9 cellular contexts compared by ENCODE assay signal in genomic region chr4:1021386-1022050, GRCh38. TPM values are rescaled to one million over a fixed set of nuclear protein-coding genes. Genes with fewer than 3 reads are reported as not detected.
DNase-seq lines count a peak whose midpoint lies in the region; ATAC-seq and TF ChIP-seq lines count a peak whose summit lies in the region.
"Had no signal": no experiment of that assay in that cellular context is flagged by ENCODE, and none has a peak within 500 bp of the region (broad histone marks: within the 10 kb centered on the region; RNA-seq: fewer than 3 reads in every experiment).

No MANE protein-coding gene starts in this region.

- peak overlapping the region; percentile 27 to 85 (median 34) for H3K4me3 Mint-ChIP-seq in IgD-negative memory B cell
- no peak overlapping the region for H3K4me3 Mint-ChIP-seq in CD8-positive, alpha-beta T cell

- peak overlapping the region; percentile 12 for H3K4me3 ChIP-seq in BLaER1
- no peak overlapping the region for H3K4me3 ChIP-seq in ascending aorta
- H3K4me3 ChIP-seq in CD8-positive, alpha-beta T cell (ENCODE audit: low read depth, low read length): no peak overlapping the region
- H3K4me3 ChIP-seq: A549 had no signal

- ATAC-seq in HG02763 (IDR thresholded peaks at IDR 0.05; ENCODE audit: unreplicated experiment): peak; percentile 62
- no peak for ATAC-seq in CD8-positive, alpha-beta T cell
- ATAC-seq: A549 had no signal

- DNase-seq in GM19240 (ENCODE audit: insufficient read length, low spot score): peak; percentile 83
- no peak for DNase-seq in kidney glomerular epithelial cell (lab: John Stamatoyannopoulos, UW)
- DNase-seq in HEK293T (ENCODE audit: extremely low spot score): no peak
- DNase-seq in ascending aorta (ENCODE audit: low spot score in 2 of 2): no peak
- DNase-seq in CD8-positive, alpha-beta T cell: no peak

- CTCF ChIA-PET in HEK293T (lab: Yijun Ruan, JAX): no interaction called here
- CTCF ChIA-PET in CD8-positive, alpha-beta T cell (lab: Charles Lee): no interaction called here

- H3K4me1 ChIP-seq in BLaER1 (peaks cover 73% of the 10 kb centered on the region), ascending aorta (no peaks in the 10 kb centered on the region)
- no peaks in the 10 kb centered on the region for H3K4me1 ChIP-seq in CD8-positive, alpha-beta T cell (ENCODE audit: insufficient read depth, low read length)
- H3K4me1 ChIP-seq: A549 had no signal

- H3K27ac ChIP-seq in BLaER1: peak overlapping the region; percentile 66
- no peak overlapping the region for H3K27ac ChIP-seq in ascending aorta
- H3K27ac ChIP-seq in CD8-positive, alpha-beta T cell (ENCODE audit: low read depth, low read length): no peak overlapping the region
- H3K27ac ChIP-seq: A549 had no signal

- POLR2A ChIA-PET in HEK293T (lab: Yijun Ruan, JAX): no interaction called here
- POLR2A ChIA-PET in CD8-positive, alpha-beta T cell (lab: Charles Lee): no interaction called here

- H3K36me3 ChIP-seq in BLaER1 (peaks cover 37% of the 10 kb centered on the region), ascending aorta (peaks cover 14 to 33% of the 10 kb centered on the region in 2 donors)
- no peaks in the 10 kb centered on the region for H3K36me3 ChIP-seq in CD8-positive, alpha-beta T cell (ENCODE audit: insufficient read depth, low read length)

- no peaks in the 10 kb centered on the region for H3K9me3 Mint-ChIP-seq in IgD-negative memory B cell
- H3K9me3 Mint-ChIP-seq in CD8-positive, alpha-beta T cell: no peaks in the 10 kb centered on the region

- H3K9me3 ChIP-seq in BLaER1: no peaks in the 10 kb centered on the region
- no peaks in the 10 kb centered on the region for H3K9me3 ChIP-seq in ascending aorta
- no peaks in the 10 kb centered on the region for H3K9me3 ChIP-seq in CD8-positive, alpha-beta T cell (ENCODE audit: low read length)
- H3K9me3 ChIP-seq: A549 had no signal

- H3K9ac ChIP-seq in BLaER1: peak overlapping the region; percentile 3; the same call in 1 of the 2 replicates

- intact Hi-C loops in ascending aorta (cut with DNase I): no loop called here
- intact Hi-C loops in CD8-positive, alpha-beta T cell (cut with DNase I, micrococcal nuclease): no loop called here

- H3K4me2 ChIP-seq in BLaER1: peak overlapping the region; percentile 81
- H3K4me2 ChIP-seq: A549 had no signal

- TF ChIP-seq CTCF in ascending aorta (IDR thresholded peaks at IDR 0.05): no peak
- no peak for TF ChIP-seq CTCF in CD8-positive, alpha-beta T cell (IDR thresholded peaks at IDR 0.05)

- peak overlapping the region in 2 of 3 donors; percentile 81 to 97 for H3K27ac Mint-ChIP-seq in IgD-negative memory B cell
- no peak overlapping the region for H3K27ac Mint-ChIP-seq in CD8-positive, alpha-beta T cell

- H3K27me3 Mint-ChIP-seq in IgD-negative memory B cell: no peaks in the 10 kb centered on the region
- H3K27me3 Mint-ChIP-seq in CD8-positive, alpha-beta T cell (ENCODE audit: low read depth): no peaks in the 10 kb centered on the region

- H4K20me1 ChIP-seq in BLaER1: peaks cover 85% of the 10 kb centered on the region

- H3K27me3 ChIP-seq in BLaER1 (no peaks in the 10 kb centered on the region), ascending aorta (no peaks in the 10 kb centered on the region)
- H3K27me3 ChIP-seq in CD8-positive, alpha-beta T cell (ENCODE audit: insufficient read depth, low read length): no peaks in the 10 kb centered on the region

- H3K36me3 Mint-ChIP-seq in IgD-negative memory B cell: no peaks in the 10 kb centered on the region
- peaks cover 12% of the 10 kb centered on the region for H3K36me3 Mint-ChIP-seq in CD8-positive, alpha-beta T cell

- peaks cover 0 to 14% (median 8%) of the 10 kb centered on the region in 3 donors for H3K4me1 Mint-ChIP-seq in IgD-negative memory B cell
- H3K4me1 Mint-ChIP-seq in CD8-positive, alpha-beta T cell (ENCODE audit: low read depth): peaks cover 5% of the 10 kb centered on the region

TF ChIP-seq in HEK293T, 16 proteins besides CTCF, POLR2A, EP300 and RAD21:
- TF ChIP-seq NFRKB (IDR thresholded peaks at IDR 0.05): no peak
- no peak for TF ChIP-seq L3MBTL2 (conservative IDR thresholded peaks at IDR 0.05)
- TF ChIP-seq BHLHE40 (IDR thresholded peaks at IDR 0.05; ENCODE audit: borderline replicate concordance): no peak
- no peak for TF ChIP-seq LEF1 (IDR thresholded peaks at IDR 0.05; ENCODE audit: borderline replicate concordance)
- no peak for TF ChIP-seq CTBP1 (IDR thresholded peaks at IDR 0.05; ENCODE audit: borderline replicate concordance)
- TF ChIP-seq PKNOX1 (IDR thresholded peaks at IDR 0.05): no peak
- TF ChIP-seq ELF4 (IDR thresholded peaks at IDR 0.05): no peak
- no peak for TF ChIP-seq FOXA1 (IDR thresholded peaks at IDR 0.05)
- no peak for TF ChIP-seq ZNF384 (IDR thresholded peaks at IDR 0.05)
- no peak for TF ChIP-seq SP1 (IDR thresholded peaks at IDR 0.05)
- no peak for TF ChIP-seq FOXK2 (IDR thresholded peaks at IDR 0.05)
- TF ChIP-seq HDGF (IDR thresholded peaks at IDR 0.05; ENCODE audit: borderline replicate concordance): no peak
- TF ChIP-seq TARDBP (IDR thresholded peaks at IDR 0.05): no peak
- TF ChIP-seq SUZ12 (IDR thresholded peaks at IDR 0.05): no peak
- TF ChIP-seq ARNT (IDR thresholded peaks at IDR 0.05): no peak
- TF ChIP-seq FOXM1 (IDR thresholded peaks at IDR 0.05; ENCODE audit: borderline replicate concordance): no peak

RNA-seq across cellular contexts. Expression of gene FGFRL1, which starts 10.1 kb away (rescaled TPM):
- polyA plus RNA-seq in IgD-negative memory B cell: 0.93 TPM
- total RNA-seq in ascending aorta: 79.1 TPM
- total RNA-seq in CD8-positive, alpha-beta T cell: 10 to 100 TPM; 26.3 to 30.2 TPM

RNA-seq across cellular contexts. Expression of gene SLC26A1, which starts 28.3 kb away (rescaled TPM):
- 0.70 TPM for polyA plus RNA-seq in IgD-negative memory B cell
- not detected for total RNA-seq in ascending aorta
- total RNA-seq in CD8-positive, alpha-beta T cell: under 1 TPM; 0.31 to 0.35 TPM

RNA-seq across cellular contexts. Expression of gene IDUA, which starts 34.7 kb away (rescaled TPM):
- polyA plus RNA-seq in IgD-negative memory B cell: 8.5 TPM
- total RNA-seq in ascending aorta: 118 TPM
- 10 to 100 TPM; 54.3 to 62.0 TPM for total RNA-seq in CD8-positive, alpha-beta T cell

RNA-seq across cellular contexts. Expression of gene DGKQ, which starts 48.1 kb away (rescaled TPM):
- 3.5 TPM for polyA plus RNA-seq in IgD-negative memory B cell
- total RNA-seq in ascending aorta: 20.1 TPM
- 10 to 100 TPM; 28.2 to 29.7 TPM for total RNA-seq in CD8-positive, alpha-beta T cell
